Comparison of ENCODE assay signal across 1 cellular context in genomic region chr7:133931053-133931452, GRCh38.
TF ChIP-seq lines count a peak whose summit lies in the region.

No MANE protein-coding gene starts in this region.

TF ChIP-seq in HEK293, 187 proteins besides CTCF, POLR2A, EP300 and RAD21 (continued from another document):
- TF ChIP-seq, protein P1, sequence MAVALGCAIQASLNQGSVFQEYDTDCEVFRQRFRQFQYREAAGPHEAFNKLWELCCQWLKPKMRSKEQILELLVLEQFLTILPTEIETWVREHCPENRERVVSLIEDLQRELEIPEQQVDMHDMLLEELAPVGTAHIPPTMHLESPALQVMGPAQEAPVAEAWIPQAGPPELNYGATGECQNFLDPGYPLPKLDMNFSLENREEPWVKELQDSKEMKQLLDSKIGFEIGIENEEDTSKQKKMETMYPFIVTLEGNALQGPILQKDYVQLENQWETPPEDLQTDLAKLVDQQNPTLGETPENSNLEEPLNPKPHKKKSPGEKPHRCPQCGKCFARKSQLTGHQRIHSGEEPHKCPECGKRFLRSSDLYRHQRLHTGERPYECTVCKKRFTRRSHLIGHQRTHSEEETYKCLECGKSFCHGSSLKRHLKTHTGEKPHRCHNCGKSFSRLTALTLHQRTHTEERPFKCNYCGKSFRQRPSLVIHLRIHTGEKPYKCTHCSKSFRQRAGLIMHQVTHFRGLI (tag by site-specific recombination; IDR thresholded peaks at IDR 0.05): peak; percentile 12; the same call in 1 of the 2 replicates
- TF ChIP-seq SP2 (tag by site-specific recombination; IDR thresholded peaks at IDR 0.05) (no peak), ZNF366 (tag by site-specific recombination; conservative IDR thresholded peaks at IDR 0.05) (peak; percentile 77), ZNF677 (tag by site-specific recombination; IDR thresholded peaks at IDR 0.05) (no peak), ZNF214 (tag by site-specific recombination; IDR thresholded peaks at IDR 0.05; ENCODE audit: borderline replicate concordance) (no peak), ZNF311 (tag by site-specific recombination; IDR thresholded peaks at IDR 0.05; ENCODE audit: borderline replicate concordance) (no peak), ZNF24 (tag by site-specific recombination; IDR thresholded peaks at IDR 0.05) (no peak; the same call in 1 of the 2 replicates), KLF17 (tag by site-specific recombination; IDR thresholded peaks at IDR 0.05) (no peak), REPIN1 (tag by site-specific recombination; IDR thresholded peaks at IDR 0.05; ENCODE audit: low read depth) (no peak), PRDM1 (tag by site-specific recombination; IDR thresholded peaks at IDR 0.05) (no peak), ZNF211 (tag by site-specific recombination; IDR thresholded peaks at IDR 0.05; ENCODE audit: low read depth) (no peak), ZNF16 (tag by site-specific recombination; IDR thresholded peaks at IDR 0.05; ENCODE audit: low read depth) (no peak), EGR2 (tag by site-specific recombination; IDR thresholded peaks at IDR 0.05; ENCODE audit: low read depth) (no peak), ZNF48 (tag by site-specific recombination; IDR thresholded peaks at IDR 0.05) (no peak), ZNF133 (tag by site-specific recombination; IDR thresholded peaks at IDR 0.05) (no peak), KLF1 (tag by site-specific recombination; IDR thresholded peaks at IDR 0.05) (no peak), ZNF362 (tag by site-specific recombination; IDR thresholded peaks at IDR 0.05) (0 out of 2 replicates have a peak, but pooled peaks have one; percentile 24), GFI1B (tag by site-specific recombination; IDR thresholded peaks at IDR 0.05) (peak; percentile 20; the same call in 1 of the 2 replicates), ZBTB10 (tag by site-specific recombination; IDR thresholded peaks at IDR 0.05) (no peak), ZNF600 (tag by site-specific recombination; IDR thresholded peaks at IDR 0.05) (no peak), ZBTB8A (tag by site-specific recombination; IDR thresholded peaks at IDR 0.05) (no peak), ZNF10 (tag by site-specific recombination; IDR thresholded peaks at IDR 0.05) (no peak), ZNF843 (tag by site-specific recombination; IDR thresholded peaks at IDR 0.05) (peak; percentile 88), ZNF768 (tag by site-specific recombination; IDR thresholded peaks at IDR 0.05) (no peak), ZNF645 (tag by site-specific recombination; IDR thresholded peaks at IDR 0.05) (no peak), ZFP69B (tag by site-specific recombination; IDR thresholded peaks at IDR 0.05) (0 out of 2 replicates have a peak, but pooled peaks have one; percentile 24), BCL11B (tag by site-specific recombination; IDR thresholded peaks at IDR 0.05; ENCODE audit: low read depth) (no peak), HOXC10 (CRISPR knock-in tag; IDR thresholded peaks at IDR 0.05) (no peak)
- TF ChIP-seq, protein P2, sequence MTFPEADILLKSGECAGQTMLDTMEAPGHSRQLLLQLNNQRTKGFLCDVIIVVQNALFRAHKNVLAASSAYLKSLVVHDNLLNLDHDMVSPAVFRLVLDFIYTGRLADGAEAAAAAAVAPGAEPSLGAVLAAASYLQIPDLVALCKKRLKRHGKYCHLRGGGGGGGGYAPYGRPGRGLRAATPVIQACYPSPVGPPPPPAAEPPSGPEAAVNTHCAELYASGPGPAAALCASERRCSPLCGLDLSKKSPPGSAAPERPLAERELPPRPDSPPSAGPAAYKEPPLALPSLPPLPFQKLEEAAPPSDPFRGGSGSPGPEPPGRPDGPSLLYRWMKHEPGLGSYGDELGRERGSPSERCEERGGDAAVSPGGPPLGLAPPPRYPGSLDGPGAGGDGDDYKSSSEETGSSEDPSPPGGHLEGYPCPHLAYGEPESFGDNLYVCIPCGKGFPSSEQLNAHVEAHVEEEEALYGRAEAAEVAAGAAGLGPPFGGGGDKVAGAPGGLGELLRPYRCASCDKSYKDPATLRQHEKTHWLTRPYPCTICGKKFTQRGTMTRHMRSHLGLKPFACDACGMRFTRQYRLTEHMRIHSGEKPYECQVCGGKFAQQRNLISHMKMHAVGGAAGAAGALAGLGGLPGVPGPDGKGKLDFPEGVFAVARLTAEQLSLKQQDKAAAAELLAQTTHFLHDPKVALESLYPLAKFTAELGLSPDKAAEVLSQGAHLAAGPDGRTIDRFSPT (tag by site-specific recombination; IDR thresholded peaks at IDR 0.05): peak; percentile 70
- TF ChIP-seq, protein P3, sequence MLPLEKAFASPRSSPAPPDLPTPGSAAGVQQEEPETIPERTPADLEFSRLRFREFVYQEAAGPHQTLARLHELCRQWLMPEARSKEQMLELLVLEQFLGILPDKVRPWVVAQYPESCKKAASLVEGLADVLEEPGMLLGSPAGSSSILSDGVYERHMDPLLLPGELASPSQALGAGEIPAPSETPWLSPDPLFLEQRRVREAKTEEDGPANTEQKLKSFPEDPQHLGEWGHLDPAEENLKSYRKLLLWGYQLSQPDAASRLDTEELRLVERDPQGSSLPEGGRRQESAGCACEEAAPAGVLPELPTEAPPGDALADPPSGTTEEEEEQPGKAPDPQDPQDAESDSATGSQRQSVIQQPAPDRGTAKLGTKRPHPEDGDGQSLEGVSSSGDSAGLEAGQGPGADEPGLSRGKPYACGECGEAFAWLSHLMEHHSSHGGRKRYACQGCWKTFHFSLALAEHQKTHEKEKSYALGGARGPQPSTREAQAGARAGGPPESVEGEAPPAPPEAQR (tag by site-specific recombination; IDR thresholded peaks at IDR 0.05): no peak
- TF ChIP-seq, protein P4, sequence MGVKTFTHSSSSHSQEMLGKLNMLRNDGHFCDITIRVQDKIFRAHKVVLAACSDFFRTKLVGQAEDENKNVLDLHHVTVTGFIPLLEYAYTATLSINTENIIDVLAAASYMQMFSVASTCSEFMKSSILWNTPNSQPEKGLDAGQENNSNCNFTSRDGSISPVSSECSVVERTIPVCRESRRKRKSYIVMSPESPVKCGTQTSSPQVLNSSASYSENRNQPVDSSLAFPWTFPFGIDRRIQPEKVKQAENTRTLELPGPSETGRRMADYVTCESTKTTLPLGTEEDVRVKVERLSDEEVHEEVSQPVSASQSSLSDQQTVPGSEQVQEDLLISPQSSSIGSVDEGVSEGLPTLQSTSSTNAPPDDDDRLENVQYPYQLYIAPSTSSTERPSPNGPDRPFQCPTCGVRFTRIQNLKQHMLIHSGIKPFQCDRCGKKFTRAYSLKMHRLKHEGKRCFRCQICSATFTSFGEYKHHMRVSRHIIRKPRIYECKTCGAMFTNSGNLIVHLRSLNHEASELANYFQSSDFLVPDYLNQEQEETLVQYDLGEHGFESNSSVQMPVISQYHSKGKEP (tag by site-specific recombination; IDR thresholded peaks at IDR 0.05): no peak
